In the genomic region with DNA sequence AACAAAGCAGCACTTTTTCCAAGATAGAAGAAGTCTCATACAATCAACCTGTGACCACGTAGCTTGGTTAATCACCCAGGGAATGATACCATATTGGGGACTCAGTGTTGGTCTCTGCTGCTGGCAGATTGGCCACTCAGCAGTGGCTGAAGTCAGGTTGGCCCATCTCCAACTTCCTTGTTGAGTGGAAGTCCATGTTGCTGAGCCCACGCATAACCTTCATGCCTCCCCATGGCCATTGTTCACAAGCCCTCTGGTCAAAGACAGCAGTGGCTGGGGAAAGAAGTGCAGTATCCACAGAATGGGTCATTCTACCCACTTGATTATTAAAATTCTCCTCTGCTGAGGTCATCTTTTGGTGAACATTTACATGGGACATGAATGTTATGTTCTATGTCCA, we compare ENCODE assay signal across 27 cellular contexts. TPM values are rescaled to one million over a fixed set of nuclear protein-coding genes. Genes with fewer than 3 reads are reported as not detected.
"Had no signal": no experiment of that assay in that cellular context is flagged by ENCODE, and none has a peak within 500 bp of the region (broad histone marks: within the 10 kb centered on the region; RNA-seq: fewer than 3 reads in every experiment).

No MANE protein-coding gene starts in this region.

- H3K36me3 ChIP-seq: neutrophil, pancreas, prostate gland, right atrium auricular region, right lobe of liver, sigmoid colon, suprapubic skin, tibial artery, transverse colon, upper lobe of right lung, uterus had no signal

- H3K4me1 ChIP-seq: pancreas, prostate gland, right atrium auricular region, right lobe of liver, sigmoid colon, suprapubic skin, testis, tibial artery, upper lobe of right lung, uterus had no signal

- H3K4me3 ChIP-seq: pancreas, prostate gland, right atrium auricular region, right lobe of liver, sigmoid colon, suprapubic skin, testis, tibial artery, transverse colon, upper lobe of right lung, uterus had no signal

- ATAC-seq: naive thymus-derived CD8-positive, alpha-beta T cell; natural killer cell treated with Interleukin-12 subunit alpha and Interleukin-12 subunit beta and Interleukin-15 and Interleukin-18, amount 100 ng/mL, for 72 hours; pancreas; right lobe of liver; stimulated activated effector memory CD8-positive, alpha-beta T cell treated with anti-CD3 and anti-CD28 coated beads, Interleukin-12 subunit alpha, Interleukin-12 subunit beta, amount 100 ng/mL, for 72 hours; stimulated activated naive CD8-positive, alpha-beta T cell treated with anti-CD3 and anti-CD28 coated beads, Interleukin-15, amount 100 ng/mL, for 72 hours; stimulated activated naive CD8-positive, alpha-beta T cell treated with anti-CD3 and anti-CD28 coated beads, Interleukin-15, Interleukin-2, amounts not matched to agents 100 U/mL and 50 U/mL, for 24 hours; upper lobe of right lung had no signal

- H3K27ac ChIP-seq: neutrophil, pancreas, prostate gland, right atrium auricular region, right lobe of liver, sigmoid colon, suprapubic skin, testis, tibial artery, transverse colon, upper lobe of right lung, uterus had no signal

- H3K9me3 ChIP-seq: neutrophil, pancreas, prostate gland, right atrium auricular region, right lobe of liver, sigmoid colon, suprapubic skin, testis, tibial artery, transverse colon, upper lobe of right lung, uterus had no signal

- H3K27me3 ChIP-seq: neutrophil, pancreas, right atrium auricular region, right lobe of liver, sigmoid colon, suprapubic skin, testis, tibial artery, transverse colon, upper lobe of right lung, uterus had no signal

- FAIRE-seq: pancreas, small intestine had no signal

- DNase-seq: naive thymus-derived CD8-positive, alpha-beta T cell; nephron progenitor cell; nucleus accumbens; pancreas; retina; right lobe of liver; sigmoid colon; small intestine; stimulated activated CD4-positive, alpha-beta T cell treated with anti-CD3 and anti-CD28 coated beads, Interleukin-15, amount 100 ng/mL, for 24 hours; stimulated activated CD4-positive, alpha-beta T cell treated with anti-CD3 and anti-CD28 coated beads, Interleukin-2, amount 100 ng/mL, for 24 hours; stimulated activated CD4-positive, alpha-beta T cell treated with anti-CD3 and anti-CD28 coated beads, Interleukin-2, amount 100 ng/mL, for 48 hours; stimulated activated CD4-positive, alpha-beta T cell treated with anti-CD3 and anti-CD28 coated beads, Interleukin-4, amount 100 ng/mL, for 24 hours; stimulated activated naive CD4-positive, alpha-beta T cell; stimulated activated naive CD8-positive, alpha-beta T cell treated with anti-CD3 and anti-CD28 coated beads, Interleukin-15, amount 100 ng/mL, for 72 hours; stimulated activated naive CD8-positive, alpha-beta T cell treated with anti-CD3 and anti-CD28 coated beads, Interleukin-15, Interleukin-2, amounts not matched to agents 100 U/mL and 50 U/mL, for 24 hours; testis; tibial artery; transverse colon; upper lobe of right lung; uterus had no signal

RNA-seq across cellular contexts. Expression of gene PKIB, which starts 38.5 kb away (rescaled TPM):
- total RNA-seq: natural killer cell treated with Interleukin-12 subunit alpha and Interleukin-12 subunit beta and Interleukin-15 and Interleukin-18, amount 100 ng/mL, for 72 hours; right atrium auricular region; skeletal muscle tissue had no signal
